ENCODE assay signal across 8 cellular contexts in the genomic region with DNA sequence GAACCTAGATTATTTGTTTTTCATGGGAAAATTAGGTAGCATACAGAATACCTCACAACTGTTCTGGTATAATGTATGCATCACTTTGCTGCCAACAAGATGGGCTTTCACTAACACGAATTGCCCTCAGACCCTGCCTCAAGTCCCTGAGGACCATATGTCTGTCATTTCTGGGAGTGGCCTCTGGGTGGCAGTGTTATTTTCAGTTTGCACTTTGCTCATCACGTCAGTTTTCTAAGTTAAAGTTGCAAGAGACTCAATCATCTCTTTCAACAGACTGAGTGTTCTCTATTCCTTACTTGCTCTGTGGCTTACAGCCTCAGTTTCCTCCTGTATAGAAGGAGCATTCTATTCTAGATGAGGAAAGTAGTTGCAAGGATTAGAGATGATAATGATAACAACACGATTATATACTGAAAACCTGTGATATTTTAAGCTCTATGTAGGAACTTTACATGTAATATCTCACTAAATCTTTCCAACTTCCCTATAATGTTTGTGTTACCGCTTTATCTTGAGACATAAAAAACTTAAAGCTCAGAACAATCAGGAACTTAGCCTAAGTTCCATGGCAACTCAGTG. TPM values are rescaled to one million over a fixed set of nuclear protein-coding genes. Genes with fewer than 3 reads are reported as not detected.
DNase-seq lines count a peak whose midpoint lies in the region; ATAC-seq, FAIRE-seq and TF ChIP-seq lines count a peak whose summit lies in the region.

No MANE protein-coding gene starts in this region.

- H3K4me1 ChIP-seq in endothelial cell of umbilical vein (ENCODE audit: control insufficient read depth, extremely low read depth, insufficient read depth, low read length): peaks cover 28% of the 10 kb centered on the region

- no peaks in the 10 kb centered on the region for H3K79me2 ChIP-seq in endothelial cell of umbilical vein (ENCODE audit: control insufficient read depth, insufficient read depth, low read length)

- no peaks in the 10 kb centered on the region for H4K20me1 ChIP-seq in endothelial cell of umbilical vein (replicated peaks; ENCODE audit: control insufficient read depth, extremely low read depth, insufficient read depth, low read length)

- H3K9me3 Mint-ChIP-seq in activated CD8-positive, alpha-beta memory T cell treated with anti-CD3 and anti-CD28 coated beads, Interleukin-2, amount 10 ng/mL, durations not matched to agents 7 days and 5 days (ENCODE audit: low read depth): no peaks in the 10 kb centered on the region
- H3K9me3 Mint-ChIP-seq in naive B cell: no peaks in the 10 kb centered on the region
- H3K9me3 Mint-ChIP-seq in stimulated activated naive CD8-positive, alpha-beta T cell treated with anti-CD3 and anti-CD28 coated beads, Interleukin-15, amount 100 ng/mL, for 72 hours: no peaks in the 10 kb centered on the region

- H3K27me3 ChIP-seq in endothelial cell of umbilical vein (ENCODE audit: control insufficient read depth in 2 of 2, insufficient read depth in 2 of 2, low read length in 2 of 2): no peaks in the 10 kb centered on the region

- CTCF ChIA-PET in activated CD8-positive, alpha-beta memory T cell treated with anti-CD3 and anti-CD28 coated beads, Interleukin-2, amount 10 ng/mL, durations not matched to agents 7 days and 5 days (lab: Charles Lee): interaction anchor here (0.7 to 5.3 kb wide), 22 partner anchors 10 to 383 kb away, joined by 3 to 42 read pairs (median 4); a partner anchor contains a TSS
- CTCF ChIA-PET in endothelial cell of umbilical vein (lab: Charles Lee): interaction anchor here (0.6 to 3.2 kb wide), 28 partner anchors 8 to 383 kb away, joined by 3 to 77 read pairs (median 4); a partner anchor contains a TSS

- TF ChIP-seq POLR2A in endothelial cell of umbilical vein (IDR thresholded peaks at IDR 0.05; ENCODE audit: low read depth, low read length): no peak

- H3K27ac ChIP-seq in endothelial cell of umbilical vein (ENCODE audit: insufficient read depth, low read depth, low read length): no peak overlapping the region

- no peaks in the 10 kb centered on the region for H3K9me1 ChIP-seq in endothelial cell of umbilical vein (replicated peaks; ENCODE audit: control insufficient read depth, extremely low read depth, insufficient read depth, low read length)

- dilution Hi-C loops in endothelial cell of umbilical vein (cut with MboI; ENCODE audit: extremely low pct_ligation_motif_present, low sequenced_read_pairs): no loop called here

- intact Hi-C loops in endothelial cell of umbilical vein (cut with micrococcal nuclease): loop anchor here (1.0 to 5.0 kb wide), 4 partner anchors 42 to 227 kb away; no protein-coding TSS in a partner anchor

- H3K27ac Mint-ChIP-seq in activated CD8-positive, alpha-beta memory T cell treated with anti-CD3 and anti-CD28 coated beads, Interleukin-2, amount 10 ng/mL, durations not matched to agents 7 days and 5 days: peak overlapping the region; percentile 12
- H3K27ac Mint-ChIP-seq in naive B cell: no peak overlapping the region
- no peak overlapping the region for H3K27ac Mint-ChIP-seq in stimulated activated naive CD8-positive, alpha-beta T cell treated with anti-CD3 and anti-CD28 coated beads, Interleukin-15, amount 100 ng/mL, for 72 hours

- peaks cover 42% of the 10 kb centered on the region for H3K4me1 Mint-ChIP-seq in activated CD8-positive, alpha-beta memory T cell treated with anti-CD3 and anti-CD28 coated beads, Interleukin-2, amount 10 ng/mL, durations not matched to agents 7 days and 5 days
- H3K4me1 Mint-ChIP-seq in naive B cell: peaks cover 0 to 10% (median 0%) of the 10 kb centered on the region in 3 donors
- H3K4me1 Mint-ChIP-seq in stimulated activated naive CD8-positive, alpha-beta T cell treated with anti-CD3 and anti-CD28 coated beads, Interleukin-15, amount 100 ng/mL, for 72 hours: peaks cover 31% of the 10 kb centered on the region

- no peak overlapping the region for H3K4me3 Mint-ChIP-seq in activated CD8-positive, alpha-beta memory T cell treated with anti-CD3 and anti-CD28 coated beads, Interleukin-2, amount 10 ng/mL, durations not matched to agents 7 days and 5 days
- H3K4me3 Mint-ChIP-seq in naive B cell: no peak overlapping the region
- peak overlapping the region in 1 of 2 donors; percentile 12 for H3K4me3 Mint-ChIP-seq in stimulated activated naive CD8-positive, alpha-beta T cell treated with anti-CD3 and anti-CD28 coated beads, Interleukin-15, amount 100 ng/mL, for 72 hours

- peaks cover 13% of the 10 kb centered on the region for H3K27me3 Mint-ChIP-seq in activated CD8-positive, alpha-beta memory T cell treated with anti-CD3 and anti-CD28 coated beads, Interleukin-2, amount 10 ng/mL, durations not matched to agents 7 days and 5 days
- H3K27me3 Mint-ChIP-seq in naive B cell: peaks cover 33 to 48% (median 46%) of the 10 kb centered on the region in 3 donors
- H3K27me3 Mint-ChIP-seq in stimulated activated naive CD8-positive, alpha-beta T cell treated with anti-CD3 and anti-CD28 coated beads, Interleukin-15, amount 100 ng/mL, for 72 hours: peaks cover 27% of the 10 kb centered on the region

- no peak overlapping the region for H3K9ac ChIP-seq in endothelial cell of umbilical vein (replicated peaks; ENCODE audit: extremely low read depth, insufficient read depth, low read length)

- no TSS peak for BruUV-seq in endothelial cell of umbilical vein (replicated peaks; lab: Mats Ljungman, UMichigan)

- H3K4me3 ChIP-seq in AG10803 (ENCODE audit: low read length): no peak overlapping the region
- H3K4me3 ChIP-seq in endothelial cell of umbilical vein (replicated peaks in 1 of 3; ENCODE audit: insufficient read depth in 1 of 3, low read depth in 1 of 3, low read length in 3 of 3): no peak overlapping the region

- H3K36me3 ChIP-seq in endothelial cell of umbilical vein (ENCODE audit: control insufficient read depth in 2 of 2, extremely low read depth in 1 of 2, insufficient read depth in 2 of 2, low read length in 2 of 2): no peaks in the 10 kb centered on the region

- DNase-seq in AG10803 (ENCODE audit: low read depth): peak; percentile 56
- DNase-seq in NCI-H82 treated with DMSO at 0.1 percent for 48 hours (lab: John Stamatoyannopoulos, UW; ENCODE audit: unreplicated experiment): peak; percentile 16
- peak; percentile 75 for DNase-seq in activated CD8-positive, alpha-beta memory T cell treated with anti-CD3 and anti-CD28 coated beads, Interleukin-2, amount 10 ng/mL, durations not matched to agents 7 days and 5 days
- peak; percentile 84 for DNase-seq in endothelial cell of umbilical vein (ENCODE audit: low read depth, low spot score)
- peak; percentile 24 for DNase-seq in naive B cell
- DNase-seq in stimulated activated naive CD8-positive, alpha-beta T cell treated with anti-CD3 and anti-CD28 coated beads, Interleukin-15, amount 100 ng/mL, for 72 hours: peak; percentile 29 to 54

- H3K36me3 Mint-ChIP-seq in activated CD8-positive, alpha-beta memory T cell treated with anti-CD3 and anti-CD28 coated beads, Interleukin-2, amount 10 ng/mL, durations not matched to agents 7 days and 5 days: peaks cover 3% of the 10 kb centered on the region
- H3K36me3 Mint-ChIP-seq in naive B cell: peaks cover 0 to 4% of the 10 kb centered on the region in 2 donors

- peak overlapping the region; percentile 39 for H2AFZ ChIP-seq in endothelial cell of umbilical vein (ENCODE audit: low read depth, low read length)

- H3K4me2 ChIP-seq in endothelial cell of umbilical vein (ENCODE audit: insufficient read depth, low read length): peak overlapping the region; percentile 24

- POLR2A ChIA-PET in endothelial cell of umbilical vein (lab: Charles Lee): no interaction called here

- FAIRE-seq in endothelial cell of umbilical vein (lab: Jason Lieb, UNC): peak; percentile 91

- ATAC-seq in GM18867 (IDR thresholded peaks at IDR 0.05; ENCODE audit: unreplicated experiment) (peak; percentile 81), HG03159 (IDR thresholded peaks at IDR 0.05; ENCODE audit: unreplicated experiment) (peak; percentile 90), naive B cell (ENCODE audit: low read depth in 2 of 2) (peak; percentile 38 to 44)
- peak; percentile 71 for ATAC-seq in activated CD8-positive, alpha-beta memory T cell treated with anti-CD3 and anti-CD28 coated beads, Interleukin-2, amount 10 ng/mL, durations not matched to agents 7 days and 5 days
- peak; percentile 64 for ATAC-seq in stimulated activated naive CD8-positive, alpha-beta T cell treated with anti-CD3 and anti-CD28 coated beads, Interleukin-15, amount 100 ng/mL, for 72 hours

- H3K9me3 ChIP-seq in endothelial cell of umbilical vein (replicated peaks; ENCODE audit: control insufficient read depth, insufficient read depth, low read length): no peaks in the 10 kb centered on the region

- TF ChIP-seq CTCF in AG10803 (conservative IDR thresholded peaks at IDR 0.05; ENCODE audit: low read length): peak; percentile 85
- TF ChIP-seq CTCF in endothelial cell of umbilical vein (IDR thresholded peaks at IDR 0.05; ENCODE audit: extremely low read depth in 1 of 2, insufficient read depth in 1 of 2, low read depth in 1 of 2, low read length in 2 of 2): peak; percentile 67 to 76

TF ChIP-seq in endothelial cell of umbilical vein, 7 proteins besides CTCF, POLR2A, EP300 and RAD21:
- no peak for TF ChIP-seq POLR2AphosphoS5 (IDR thresholded peaks at IDR 0.05; ENCODE audit: insufficient read depth, low read depth, low read length)
- TF ChIP-seq EZH2 (IDR thresholded peaks at IDR 0.05; ENCODE audit: borderline replicate concordance, low read depth, low read length, severe bottlenecking): no peak

RNA-seq across cellular contexts. Expression of a gene that starts 55.7 kb away (rescaled TPM):
- not detected for total RNA-seq in activated CD8-positive, alpha-beta memory T cell treated with anti-CD3 and anti-CD28 coated beads, Interleukin-2, amount 10 ng/mL, durations not matched to agents 7 days and 5 days
- 0.12 TPM in 1 of 2 replicates, not detected in the other for total RNA-seq in endothelial cell of umbilical vein
- 0.03 TPM in 1 of 2 replicates, not detected in the other for polyA plus RNA-seq in endothelial cell of umbilical vein
- 0.03 TPM in 2 replicates for polyA plus RNA-seq in endothelial cell of umbilical vein (2011; cell fraction: cytosol; rRNA removed)
- 0.25 and 0.60 TPM in 2 replicates for polyA plus RNA-seq in endothelial cell of umbilical vein (2011; cell fraction: nucleus; rRNA removed)
- 0.07 TPM in 1 of 2 replicates, not detected in the other for polyA plus RNA-seq in endothelial cell of umbilical vein (2012)
- 0.17 and 0.25 TPM in 2 replicates for polyA minus RNA-seq in endothelial cell of umbilical vein
- not detected for polyA minus RNA-seq in endothelial cell of umbilical vein (2011; cell fraction: cytosol; rRNA and poly(A)+ RNA removed)
- polyA minus RNA-seq in endothelial cell of umbilical vein (2011; cell fraction: nucleus; rRNA and poly(A)+ RNA removed): 0.67 and 1.8 TPM in 2 replicates
- polyA plus RNA-seq in naive B cell (ENCODE audit: low read depth in 6 of 6): not detected

Comparison
In these comparisons a context has a peak if more than half of its experiments do, and no peak if none do; other contexts are left out.
1. DNase-seq: peak in every context shown above with its lines; median percentile 84 in endothelial cell of umbilical vein; 75 in activated CD8-positive, alpha-beta memory T cell treated with anti-CD3 and anti-CD28 coated beads, Interleukin-2, amount 10 ng/mL, durations not matched to agents 7 days and 5 days; 56 in AG10803; 42 in stimulated activated naive CD8-positive, alpha-beta T cell treated with anti-CD3 and anti-CD28 coated beads, Interleukin-15, amount 100 ng/mL, for 72 hours; 24 in naive B cell; 16 in NCI-H82 treated with DMSO at 0.1 percent for 48 hours.